In genomic region chr6:108559097-108559883, GRCh38 we compare ENCODE assay signal across 8 cellular contexts. TPM values are rescaled to one million over a fixed set of nuclear protein-coding genes. Genes with fewer than 3 reads are reported as not detected.
DNase-seq lines count a peak whose midpoint lies in the region; ATAC-seq and TF ChIP-seq lines count a peak whose summit lies in the region.

No MANE protein-coding gene starts in this region.

- H3K9me3 Mint-ChIP-seq in Calu3 (ENCODE audit: low read depth, unreplicated experiment) (no peaks in the 10 kb centered on the region), nephron (no peaks in the 10 kb centered on the region)

- H3K9me2 ChIP-seq in Karpas-422 (replicated peaks; ENCODE audit: insufficient read depth, low read length) = no peaks in the 10 kb centered on the region

- ATAC-seq in GM21515 (IDR thresholded peaks at IDR 0.05; ENCODE audit: unreplicated experiment) (peak; percentile 34), RWPE2 (ENCODE audit: low read depth) (peak; percentile 31)
- peak; percentile 67 for ATAC-seq in stimulated activated naive CD8-positive, alpha-beta T cell treated with anti-CD3 and anti-CD28 coated beads, Interleukin-15, Interleukin-2, amounts not matched to agents 100 U/mL and 50 U/mL, for 24 hours

- CTCF ChIA-PET in Calu3 (lab: Charles Lee) = interaction anchor here (0.7 to 1.8 kb wide), 4 partner anchors 18 to 279 kb away, joined by 3 to 7 read pairs (median 4); no protein-coding TSS in a partner anchor

- intact Hi-C loops in Calu3 (cut with micrococcal nuclease; ENCODE audit: unreplicated experiment) = no loop called here

- H3K27ac ChIP-seq in Karpas-422 (ENCODE audit: low read length) (peak overlapping the region; percentile 95), RWPE2 (ENCODE audit: poor library complexity, severe bottlenecking) (peak overlapping the region; percentile 88)

- peak overlapping the region; percentile 94 for H3K4me3 Mint-ChIP-seq in Calu3 (ENCODE audit: low read depth, unreplicated experiment)
- H3K4me3 Mint-ChIP-seq in nephron = peak overlapping the region; percentile 91 to 100 (median 96)

- BruUV-seq in Calu3 (replicated peaks; lab: Mats Ljungman, UMichigan) = no TSS peak

- H3K27ac Mint-ChIP-seq in Calu3 (ENCODE audit: unreplicated experiment) (peak overlapping the region; percentile 84), nephron (peak overlapping the region; percentile 91 to 99 (median 98))

- H4K20me1 ChIP-seq in Karpas-422 (ENCODE audit: insufficient read depth, low read depth, low read length) = peaks cover 14% of the 10 kb centered on the region; the same call in 1 of the 2 replicates

- DNase-seq in Calu3 (peak; percentile 83), Karpas-422 (peak; percentile 91), RWPE2 (ENCODE audit: low spot score) (peak; percentile 85), fibroblast of pulmonary artery (ENCODE audit: low read depth) (peak; percentile 86)
- peak; percentile 86 for DNase-seq in activated effector memory CD4-positive, alpha-beta T cell treated with Interleukin-2 at 50 U/mL for 16 hours
- DNase-seq in stimulated activated naive CD8-positive, alpha-beta T cell treated with anti-CD3 and anti-CD28 coated beads, Interleukin-15, Interleukin-2, amounts not matched to agents 100 U/mL and 50 U/mL, for 24 hours = peak; percentile 83

- H3K4me1 Mint-ChIP-seq in Calu3 (ENCODE audit: low read depth, unreplicated experiment) (peaks cover 6% of the 10 kb centered on the region), nephron (peaks cover 31% of the 10 kb centered on the region)

- peak overlapping the region; percentile 85 for H3K9ac ChIP-seq in Karpas-422 (ENCODE audit: low read length)

- H3K4me1 ChIP-seq in Karpas-422 (ENCODE audit: low read length) = peaks cover 54% of the 10 kb centered on the region
- peaks cover 27% of the 10 kb centered on the region for H3K4me1 ChIP-seq in RWPE2 (ENCODE audit: insufficient read depth, poor library complexity, severe bottlenecking)

- peak overlapping the region; percentile 70 for H2AFZ ChIP-seq in Karpas-422 (ENCODE audit: low read length)

- no peaks in the 10 kb centered on the region for H3K27me3 Mint-ChIP-seq in Calu3 (ENCODE audit: unreplicated experiment)
- peaks cover 5% of the 10 kb centered on the region for H3K27me3 Mint-ChIP-seq in nephron (ENCODE audit: low read depth)

- H3K4me3 ChIP-seq in Karpas-422 (ENCODE audit: low read length) (peak overlapping the region; percentile 94), RWPE2 (ENCODE audit: severe bottlenecking) (peak overlapping the region; percentile 97), fibroblast of pulmonary artery (replicated peaks; ENCODE audit: low read depth, low read length) (peak overlapping the region; percentile 74)

- H3K9me3 ChIP-seq in Karpas-422 (ENCODE audit: low read length) = no peaks in the 10 kb centered on the region
- H3K9me3 ChIP-seq in RWPE2 (ENCODE audit: severe bottlenecking) = no peaks in the 10 kb centered on the region

- no peaks in the 10 kb centered on the region for H3K79me2 ChIP-seq in Karpas-422 (ENCODE audit: low read length)

- TF ChIP-seq CTCF in Calu3 (IDR thresholded peaks at IDR 0.05; ENCODE audit: unreplicated experiment) (no peak), RWPE2 (IDR thresholded peaks at IDR 0.05; ENCODE audit: poor library complexity, severe bottlenecking) (no peak), fibroblast of pulmonary artery (IDR thresholded peaks at IDR 0.05; ENCODE audit: low read length, missing control alignments) (no peak), nephron (IDR thresholded peaks at IDR 0.05; ENCODE audit: unreplicated experiment in 3 of 3) (no peak)

- H3K36me3 Mint-ChIP-seq in Calu3 (ENCODE audit: insufficient read depth, unreplicated experiment) (peaks cover 68% of the 10 kb centered on the region), nephron (ENCODE audit: low read depth) (peaks cover 8% of the 10 kb centered on the region)

- H3K4me2 ChIP-seq in Karpas-422 (ENCODE audit: low read depth, low read length, poor library complexity, severe bottlenecking) = peak overlapping the region; percentile 97

- H3K27me3 ChIP-seq in Karpas-422 (ENCODE audit: low read length) (no peaks in the 10 kb centered on the region; the same call in 1 of the 2 replicates), RWPE2 (ENCODE audit: insufficient read depth, poor library complexity, severe bottlenecking) (no peaks in the 10 kb centered on the region)

- no peaks in the 10 kb centered on the region for H3K36me3 ChIP-seq in Karpas-422 (ENCODE audit: insufficient read depth, low read length)
- H3K36me3 ChIP-seq in RWPE2 (ENCODE audit: low read depth) = peaks cover 11% of the 10 kb centered on the region

RNA-seq across cellular contexts. Expression of gene FOXO3, which starts 1.4 kb away (rescaled TPM):
- 44.1 and 45.5 TPM in 2 replicates for total RNA-seq in Calu3 (2022)
- total RNA-seq in Karpas-422 (2014; rRNA removed; shearing (Covaris generic); ENCODE audit: low replicate concordance) = 5.5 and 10.5 TPM in 2 replicates

Comparison
In these comparisons a context has a peak if more than half of its experiments do, and no peak if none do; other contexts are left out.
1. Peak in every context shown above with its lines: DNase-seq, ATAC-seq, H3K4me3 ChIP-seq and H3K27ac ChIP-seq.